Comparison of ENCODE assay signal across 8 cellular contexts in genomic region chr7:30504347-30505173, GRCh38. TPM values are rescaled to one million over a fixed set of nuclear protein-coding genes. Genes with fewer than 3 reads are reported as not detected.
DNase-seq lines count a peak whose midpoint lies in the region; ATAC-seq and TF ChIP-seq lines count a peak whose summit lies in the region.

A gene with protein sequence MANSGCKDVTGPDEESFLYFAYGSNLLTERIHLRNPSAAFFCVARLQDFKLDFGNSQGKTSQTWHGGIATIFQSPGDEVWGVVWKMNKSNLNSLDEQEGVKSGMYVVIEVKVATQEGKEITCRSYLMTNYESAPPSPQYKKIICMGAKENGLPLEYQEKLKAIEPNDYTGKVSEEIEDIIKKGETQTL (minus strand): TSS chr7:30504829. CDS start chr7:30504709, 120 bp downstream.

- H3K9ac ChIP-seq in mucosa of rectum (ENCODE audit: low read depth in 1 of 2, low read length in 2 of 2), result peak within 1 kb of the TSS; percentile 79 to 94

- ATAC-seq in GM21619 (IDR thresholded peaks at IDR 0.05; ENCODE audit: unreplicated experiment), result peak; percentile 98

- H3K4me1 ChIP-seq in PC-9 (replicated peaks; ENCODE audit: insufficient read depth) (peaks cover 62% of the 10 kb centered on the region), mucosa of rectum (ENCODE audit: control insufficient read depth in 2 of 2, insufficient read depth in 2 of 2, low read length in 2 of 2) (peaks cover 6 to 17% of the 10 kb centered on the region in 2 donors)

- no peaks in the 10 kb centered on the region for H4K20me1 ChIP-seq in PC-9 (ENCODE audit: insufficient read depth)

- H2AFZ ChIP-seq in PC-9, result peak within 1 kb of the TSS; percentile 93

- peaks cover 25% of the 10 kb centered on the region for H3F3A ChIP-seq in PC-9 (ENCODE audit: insufficient read depth, low read depth)

- CTCF ChIA-PET in PC-9 (lab: Charles Lee), result interaction anchor here (0.6 kb wide), 1 partner anchor 23 kb away, joined by 3 read pairs; no protein-coding TSS in a partner anchor

- POLR2A ChIA-PET in PC-9 (lab: Charles Lee; ENCODE audit: unreplicated experiment), result no interaction called here

- DNase-seq in DMS153 treated with DMSO at 0.1 percent for 48 hours (lab: John Stamatoyannopoulos, UW; ENCODE audit: unreplicated experiment) (peak; percentile 98), PC-9 (peak; percentile 99), epithelial cell of proximal tubule (ENCODE audit: low read depth) (peak; percentile 79)
- DNase-seq in Jurkat, Clone E6-1 (ENCODE audit: low read depth, low spot score), result peak; percentile 97
- DNase-seq in activated T-cell treated with anti-CD3 and anti-CD28 coated beads, Interleukin-2, amount 50 U/mL, for 1 hour, result peak; percentile 95
- peak; percentile 98 for DNase-seq in stimulated activated CD8-positive, alpha-beta memory T cell treated with anti-CD3 and anti-CD28 coated beads, Interleukin-4, amount 100 ng/mL, for 48 hours

- TF ChIP-seq CTCF in PC-9 (conservative IDR thresholded peaks at IDR 0.05) (no peak), epithelial cell of proximal tubule (conservative IDR thresholded peaks at IDR 0.05; ENCODE audit: low read depth, low read length) (no peak)

- peak within 1 kb of the TSS; percentile 95 for H3K4me3 ChIP-seq in Jurkat, Clone E6-1 (ENCODE audit: low read length)
- H3K4me3 ChIP-seq in PC-9 (peak within 1 kb of the TSS; percentile 81), epithelial cell of proximal tubule (ENCODE audit: low read depth, low read length) (peak within 1 kb of the TSS; percentile 72), mucosa of rectum (ENCODE audit: low read length in 2 of 2) (peak within 1 kb of the TSS; percentile 96 to 97)

- H3K4me2 ChIP-seq in PC-9, result peak within 1 kb of the TSS; percentile 91

- intact Hi-C loops in PC-9 (cut with micrococcal nuclease; ENCODE audit: unreplicated experiment), result loop anchor here (1.0 to 10.0 kb wide), 8 partner anchors 25 to 360 kb away; partner anchors contain the start of genes GARS1 and ZNRF2

- BruUV-seq in PC-9 (replicated peaks; lab: Mats Ljungman, UMichigan), result TSS peak; percentile 63

- H3K36me3 ChIP-seq in PC-9 (ENCODE audit: low read depth), result peaks cover 22% of the 10 kb centered on the region
- no peaks in the 10 kb centered on the region for H3K36me3 ChIP-seq in mucosa of rectum (ENCODE audit: control insufficient read depth in 2 of 2, insufficient read depth in 2 of 2, low read length in 2 of 2)

- H3K79me2 ChIP-seq in PC-9 (ENCODE audit: low read depth), result peaks cover 50% of the 10 kb centered on the region

- H3K9me2 ChIP-seq in PC-9 (ENCODE audit: insufficient read depth), result no peaks in the 10 kb centered on the region

- H3K9me3 ChIP-seq in PC-9 (ENCODE audit: insufficient read depth, low read depth) (0 out of 2 replicates have a peak, but pooled peaks cover 4% of the 10 kb centered on the region), mucosa of rectum (ENCODE audit: control insufficient read depth in 2 of 2, low read length in 2 of 2) (no peaks in the 10 kb centered on the region)

- H3K27me3 ChIP-seq in PC-9 (ENCODE audit: insufficient read depth, low read depth) (no peaks in the 10 kb centered on the region), mucosa of rectum (ENCODE audit: control insufficient read depth in 2 of 2, insufficient read depth in 2 of 2, low read length in 2 of 2) (no peaks in the 10 kb centered on the region)

- peak within 1 kb of the TSS; percentile 27 for H3K27ac ChIP-seq in PC-9
- H3K27ac ChIP-seq in mucosa of rectum (ENCODE audit: low read depth in 2 of 2, low read length in 2 of 2), result peak within 1 kb of the TSS; percentile 77 to 86

RNA-seq across cellular contexts. Expression of the gene that starts here (rescaled TPM):
- 84.5 TPM for polyA plus RNA-seq in Jurkat, Clone E6-1 (2012; ENCODE audit: insufficient read depth, insufficient read length)
- total RNA-seq in PC-9 (2021) (151 and 162 TPM in 2 replicates), epithelial cell of proximal tubule (54.5 and 58.0 TPM in 2 replicates)

Comparison
In these comparisons a context has a peak if more than half of its experiments do, and no peak if none do; other contexts are left out.
1. Peak in every context shown above with its lines: DNase-seq, ATAC-seq, H3K4me3 ChIP-seq and H3K27ac ChIP-seq.